9 cellular contexts compared by ENCODE assay signal in the genomic region with DNA sequence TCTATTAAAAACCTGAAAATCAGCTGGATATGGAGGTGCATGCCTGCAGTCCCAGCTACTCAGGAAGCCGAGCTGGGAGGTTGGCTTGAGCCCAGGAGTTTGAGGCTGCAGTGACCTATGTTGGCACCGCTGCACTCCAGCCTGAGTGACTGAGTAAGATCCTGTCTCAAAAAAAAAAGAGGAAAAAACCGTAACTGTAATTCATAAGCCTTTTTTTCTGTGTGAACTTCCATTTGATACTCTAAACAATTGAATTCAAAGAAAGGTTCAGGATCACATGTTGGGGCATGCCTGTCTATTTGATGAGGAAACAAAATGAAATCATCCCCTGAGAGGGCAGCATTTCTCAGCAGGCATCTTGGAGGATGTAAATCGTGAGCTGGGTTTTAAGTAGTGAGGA. TPM values are rescaled to one million over a fixed set of nuclear protein-coding genes. Genes with fewer than 3 reads are reported as not detected.
DNase-seq lines count a peak whose midpoint lies in the region; ATAC-seq and TF ChIP-seq lines count a peak whose summit lies in the region.
"Had no signal": no experiment of that assay in that cellular context is flagged by ENCODE, and none has a peak within 500 bp of the region (broad histone marks: within the 10 kb centered on the region; RNA-seq: fewer than 3 reads in every experiment).

No MANE protein-coding gene starts in this region.

- H3K27me3 ChIP-seq in psoas muscle (ENCODE audit: insufficient read depth in 3 of 3, low read length in 2 of 3): no peaks in the 10 kb centered on the region

- no peaks in the 10 kb centered on the region for H3K9me3 ChIP-seq in psoas muscle

- 40 to 65% (median 53%) methylated on average over 4 of the region's 4 CpGs for WGBS in psoas muscle, 3 donors

- TF ChIP-seq CTCF in epithelial cell of esophagus (IDR thresholded peaks at IDR 0.05; ENCODE audit: insufficient read depth, low read depth, low read length, missing control alignments) (no peak), psoas muscle (IDR thresholded peaks at IDR 0.05) (no peak)

- ATAC-seq in psoas muscle (no peak), GM18502 (IDR thresholded peaks at IDR 0.05; ENCODE audit: poor library complexity, unreplicated experiment) (no peak), GM21723 (IDR thresholded peaks at IDR 0.05; ENCODE audit: unreplicated experiment) (no peak)

- DNase-seq in GDM1 (lab: John Stamatoyannopoulos, UW): peak; percentile 6
- peak; percentile 65 for DNase-seq in NCI-H226
- DNase-seq in epithelial cell of esophagus (ENCODE audit: low read depth): peak; percentile 97
- DNase-seq in psoas muscle: peak; percentile 19 to 46
- no peak for DNase-seq in iPS-NIHi7 (ENCODE audit: extremely low spot score)
- DNase-seq in islet precursor cell: no peak
- DNase-seq: NCI-H1930 had no signal

- H3K4me1 ChIP-seq in psoas muscle: no peaks in the 10 kb centered on the region

- H3K27ac ChIP-seq in psoas muscle: no peak overlapping the region

- no peaks in the 10 kb centered on the region for H3K36me3 ChIP-seq in psoas muscle (ENCODE audit: insufficient read depth in 1 of 2, low read depth in 1 of 2)

- intact Hi-C loops in psoas muscle (cut with DNase I): no loop called here

- no peak overlapping the region for H3K4me3 ChIP-seq in epithelial cell of esophagus (ENCODE audit: low read length)
- H3K4me3 ChIP-seq in psoas muscle: no peak overlapping the region

RNA-seq across cellular contexts. Expression of gene ITGA2, which starts 38.8 kb away (rescaled TPM):
- under 1 TPM; 0.36 to 0.91 (median 0.68) TPM for total RNA-seq in psoas muscle
- under 1 TPM; 0.10 to 0.86 (median 0.17) TPM for polyA plus RNA-seq in psoas muscle

Comparison
In these comparisons a context has a peak if more than half of its experiments do, and no peak if none do; other contexts are left out.
1. DNase-seq: peak in GDM1 (single experiment), NCI-H226 (single experiment), epithelial cell of esophagus (single experiment) and psoas muscle (2 of 2); none in iPS-NIHi7 (single experiment) and islet precursor cell (single experiment).